ENCODE assay signal across 17 cellular contexts in genomic region chr18:51447943-51448342, GRCh38.
DNase-seq lines count a peak whose midpoint lies in the region; ATAC-seq and TF ChIP-seq lines count a peak whose summit lies in the region.
"Had no signal": no experiment of that assay in that cellular context is flagged by ENCODE, and none has a peak within 500 bp of the region (broad histone marks: within the 10 kb centered on the region; RNA-seq: fewer than 3 reads in every experiment).

No MANE protein-coding gene starts in this region.

- H3K27me3 ChIP-seq in GM23338 (ENCODE audit: insufficient read depth) = no peaks in the 10 kb centered on the region
- H3K27me3 ChIP-seq in MM.1S (replicated peaks; ENCODE audit: insufficient read depth, low read length) = no peaks in the 10 kb centered on the region
- no peaks in the 10 kb centered on the region for H3K27me3 ChIP-seq in gastrocnemius medialis

- H3K4me3 Mint-ChIP-seq in GM23338 (no peak overlapping the region), CD14-positive monocyte (no peak overlapping the region)

- peaks cover 5% of the 10 kb centered on the region; the same call in 1 of the 2 replicates for H3K9me2 ChIP-seq in GM23338 (ENCODE audit: insufficient read depth)
- H3K9me2 ChIP-seq in MM.1S (replicated peaks; ENCODE audit: insufficient read depth, low read length) = no peaks in the 10 kb centered on the region

- H3K79me2 ChIP-seq in GM23338 (replicated peaks; ENCODE audit: insufficient read depth) (no peaks in the 10 kb centered on the region), MM.1S (ENCODE audit: low read length) (no peaks in the 10 kb centered on the region)

- H3K4me2 ChIP-seq in GM23338 (no peak overlapping the region), MM.1S (ENCODE audit: low read depth, low read length) (peak overlapping the region; percentile 92)

- H3K36me3 ChIP-seq in GM23338 (ENCODE audit: insufficient read depth) (no peaks in the 10 kb centered on the region), MM.1S (replicated peaks; ENCODE audit: insufficient read depth, low read length) (no peaks in the 10 kb centered on the region), gastrocnemius medialis (no peaks in the 10 kb centered on the region)
- H3K36me3 ChIP-seq: HAP-1 had no signal

- H3F3A ChIP-seq in GM23338 (replicated peaks; ENCODE audit: low read depth) (no peaks in the 10 kb centered on the region), MM.1S (ENCODE audit: insufficient read depth, low read length) (peaks cover 33% of the 10 kb centered on the region)

- TF ChIP-seq CTCF in GM23338 (conservative IDR thresholded peaks at IDR 0.05; ENCODE audit: low read depth in 2 of 2) = no peak
- TF ChIP-seq CTCF in MM.1S (IDR thresholded peaks at IDR 0.05; ENCODE audit: low read length) = no peak
- no peak for TF ChIP-seq CTCF in gastrocnemius medialis (IDR thresholded peaks at IDR 0.05 in 4 of 5, conservative IDR thresholded peaks at IDR 0.05 in 1 of 5)
- TF ChIP-seq CTCF in CD14-positive monocyte (IDR thresholded peaks at IDR 0.05) = no peak

- in situ Hi-C loops in gastrocnemius medialis (cut with MboI; ENCODE audit: low sequenced_read_pairs in 4 of 4) = no loop called here

- ATAC-seq in GM23338 = no peak; the same call in 2 of the 3 replicates
- ATAC-seq in left ventricle myocardium superior = peak; percentile 71
- ATAC-seq in gastrocnemius medialis = no peak
- ATAC-seq in HG02798 (IDR thresholded peaks at IDR 0.05; ENCODE audit: poor library complexity, unreplicated experiment) = no peak
- ATAC-seq: Panc1 had no signal

- H3K4me1 Mint-ChIP-seq in GM23338 = peaks cover 24% of the 10 kb centered on the region
- no peaks in the 10 kb centered on the region for H3K4me1 Mint-ChIP-seq in CD14-positive monocyte

- H3K36me3 Mint-ChIP-seq in GM23338 (ENCODE audit: low read depth) (no peaks in the 10 kb centered on the region), CD14-positive monocyte (no peaks in the 10 kb centered on the region)

- H3K27ac ChIP-seq in GM23338 (ENCODE audit: low read depth) (no peak overlapping the region), MM.1S (ENCODE audit: low read length) (peak overlapping the region; percentile 94), gastrocnemius medialis (peak overlapping the region; percentile 42 to 74 (median 56))
- H3K27ac ChIP-seq: HL-60, SK-N-MC had no signal

- TF ChIP-seq POLR2A in gastrocnemius medialis (IDR thresholded peaks at IDR 0.05) = no peak

- H3K4me3 ChIP-seq in GM23338 (no peak overlapping the region), MM.1S (ENCODE audit: low read length) (no peak overlapping the region), gastrocnemius medialis (no peak overlapping the region)
- H3K4me3 ChIP-seq: HAP-1, SK-N-MC had no signal

- H3K9ac ChIP-seq in MM.1S (ENCODE audit: low read length) = peak overlapping the region; percentile 61

- H3K9me3 Mint-ChIP-seq in GM23338 (no peaks in the 10 kb centered on the region), CD14-positive monocyte (peaks cover 0 to 7% (median 3%) of the 10 kb centered on the region in 7 donors)

- H2AFZ ChIP-seq in GM23338 = peak overlapping the region; percentile 93; the same call in 1 of the 2 replicates
- H2AFZ ChIP-seq in MM.1S (ENCODE audit: low read length) = peak overlapping the region; percentile 81; the same call in 1 of the 2 replicates

- H4K20me1 ChIP-seq in GM23338 (replicated peaks; ENCODE audit: insufficient read depth) (no peaks in the 10 kb centered on the region), MM.1S (ENCODE audit: insufficient read depth, low read length) (no peaks in the 10 kb centered on the region)

- H3K27me3 Mint-ChIP-seq in GM23338 (ENCODE audit: insufficient read depth, low read depth, poor library complexity) (peaks cover 2% of the 10 kb centered on the region), CD14-positive monocyte (ENCODE audit: low read depth in 3 of 3) (peaks cover under 1 to 1% (median 1%) of the 10 kb centered on the region in 3 donors)

- intact Hi-C loops in left ventricle myocardium superior (cut with micrococcal nuclease) = no loop called here
- intact Hi-C loops in gastrocnemius medialis (cut with DNase I; ENCODE audit: low total_unique reads) = loop anchor here (5.0 kb wide), 1 partner anchor 251 kb away; the partner anchor contains the start of gene MEX3C
- intact Hi-C loops in CD14-positive monocyte (cut with micrococcal nuclease) = no loop called here

- no peak for DNase-seq in GM23338 (ENCODE audit: low spot score)
- DNase-seq in MM.1S = no peak
- DNase-seq in left ventricle myocardium superior = no peak
- DNase-seq in gastrocnemius medialis = no peak
- DNase-seq in activated gamma-delta T cell (lab: John Stamatoyannopoulos, UW) = no peak
- no peak for DNase-seq in CD14-positive monocyte (ENCODE audit: low spot score)
- DNase-seq: DND-41, NCI-H1092, NCI-H1436 treated with DMSO at 0.1 percent for 48 hours, NCI-H2029, NCI-H2171 treated with DMSO at 0.1 percent for 48 hours, NCI-H446 treated with DMSO at 0.1 percent for 48 hours had no signal

- no peak overlapping the region for H3K27ac Mint-ChIP-seq in GM23338
- H3K27ac Mint-ChIP-seq in CD14-positive monocyte = no peak overlapping the region

- H3K9me3 ChIP-seq in MM.1S (replicated peaks; ENCODE audit: insufficient read depth, low read length) = no peaks in the 10 kb centered on the region
- no peaks in the 10 kb centered on the region for H3K9me3 ChIP-seq in gastrocnemius medialis
- H3K9me3 ChIP-seq: HAP-1 had no signal

- H3K4me1 ChIP-seq in GM23338 (ENCODE audit: insufficient read depth) = 0 out of 2 replicates have a peak, but pooled peaks cover 6% of the 10 kb centered on the region
- peaks cover 47% of the 10 kb centered on the region for H3K4me1 ChIP-seq in MM.1S (ENCODE audit: low read length)
- peaks cover 9 to 18% of the 10 kb centered on the region in 2 donors for H3K4me1 ChIP-seq in gastrocnemius medialis
- H3K4me1 ChIP-seq: HAP-1 had no signal

TF ChIP-seq in GM23338, 12 proteins besides CTCF, POLR2A, EP300 and RAD21:
- no peak for TF ChIP-seq ZNF114 (CRISPR knock-in tag; IDR thresholded peaks at IDR 0.05)
- TF ChIP-seq STAT1 (IDR thresholded peaks at IDR 0.05; ENCODE audit: unreplicated experiment) = no peak
- TF ChIP-seq CREB1 (CRISPR knock-in tag; IDR thresholded peaks at IDR 0.05; ENCODE audit: low read depth) = no peak
- TF ChIP-seq EZH2phosphoT487 (IDR thresholded peaks at IDR 0.05; ENCODE audit: unreplicated experiment) = no peak
- TF ChIP-seq NANOG (IDR thresholded peaks at IDR 0.05; ENCODE audit: borderline replicate concordance) = no peak
- TF ChIP-seq ETS1 (IDR thresholded peaks at IDR 0.05) = no peak
- no peak for TF ChIP-seq POLR2AphosphoS5 (IDR thresholded peaks at IDR 0.05; ENCODE audit: low read depth)
TF ChIP-seq in GM23338: peak in this region for 0.
